7 cellular contexts compared by ENCODE assay signal in the genomic region with DNA sequence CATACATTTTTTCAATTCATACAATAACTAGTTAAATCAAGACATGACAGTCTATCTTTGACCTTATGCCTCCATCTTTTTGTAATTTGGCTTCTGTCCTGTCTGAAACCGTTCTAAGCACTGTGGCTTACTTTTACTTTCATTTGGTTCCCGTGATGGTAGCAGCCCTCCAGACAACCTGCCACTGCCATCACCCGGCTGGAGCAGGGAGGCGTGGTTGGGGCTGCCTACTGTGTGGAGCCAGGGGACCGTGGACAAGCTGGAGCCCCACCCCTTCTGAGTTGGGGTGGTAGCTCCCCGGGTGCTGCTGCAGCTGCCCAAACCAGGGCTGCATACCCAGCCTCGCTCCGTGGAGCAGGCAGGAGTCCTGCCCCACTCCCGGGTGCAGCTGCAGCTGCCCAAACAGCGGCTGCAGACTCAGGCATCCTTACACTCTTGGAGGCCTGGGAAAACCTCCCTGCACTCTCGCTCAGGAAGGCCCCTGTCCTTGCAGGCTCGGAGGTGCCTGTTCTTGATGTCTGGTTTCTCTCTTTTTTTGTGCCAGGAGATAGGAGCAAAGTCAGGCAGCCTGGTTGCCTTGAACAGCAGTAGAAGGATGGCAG.
DNase-seq lines count a peak whose midpoint lies in the region; ATAC-seq, FAIRE-seq and TF ChIP-seq lines count a peak whose summit lies in the region.
"Not testable (repeated sequence)": the region's sequence is repeated elsewhere in the genome, so short reads cannot be mapped to it uniquely, and the experiment has no call there.

No MANE protein-coding gene starts in this region.

- H3K79me2 ChIP-seq in MM.1S (ENCODE audit: low read length); PC-3 (ENCODE audit: low read length); SU-DHL-6 (ENCODE audit: insufficient read depth, low read length): not testable (repeated sequence)

- not testable (repeated sequence) for H3K9me2 ChIP-seq in MM.1S (replicated peaks; ENCODE audit: insufficient read depth, low read length); PC-3 (replicated peaks; ENCODE audit: low read length); SU-DHL-6 (replicated peaks; ENCODE audit: insufficient read depth, low read length)

- 10% methylated on average over 2 of the region's 12 CpGs for WGBS in right lobe of liver (ENCODE audit: insufficient coverage, low coverage, low lambda C conversion rate, missing lambda C conversion rate)

- H3K4me1 ChIP-seq in MM.1S (ENCODE audit: low read length); PC-3 (ENCODE audit: insufficient read depth, low read length); right lobe of liver: not testable (repeated sequence)

- not testable (repeated sequence) for H4K20me1 ChIP-seq in MM.1S (ENCODE audit: insufficient read depth, low read length); PC-3 (ENCODE audit: low read length); SU-DHL-6 (ENCODE audit: low read depth, low read length)

- intact Hi-C loops in PC-3 (cut with micrococcal nuclease); right lobe of liver (cut with DNase I): not testable (repeated sequence)

- CTCF ChIA-PET in PC-3 (lab: Charles Lee), result not testable (repeated sequence)

- H3K27me3 ChIP-seq in MM.1S (replicated peaks; ENCODE audit: insufficient read depth, low read length); PC-3 (ENCODE audit: low read length); SU-DHL-6 (ENCODE audit: low read length); right lobe of liver: not testable (repeated sequence)

- TF ChIP-seq CTCF in AG09309 (IDR thresholded peaks at IDR 0.05; ENCODE audit: control insufficient read depth, insufficient read depth, low read depth, low read length, missing control alignments); MM.1S (IDR thresholded peaks at IDR 0.05; ENCODE audit: low read length); PC-3 (conservative IDR thresholded peaks at IDR 0.05; ENCODE audit: low read depth, low read length); SU-DHL-6 (IDR thresholded peaks at IDR 0.05; ENCODE audit: insufficient read depth, low read length, poor library complexity, severe bottlenecking); right lobe of liver (IDR thresholded peaks at IDR 0.05): not testable (repeated sequence)

- H3K27ac ChIP-seq in MM.1S (ENCODE audit: low read length); PC-3 (ENCODE audit: low read length); SU-DHL-6 (ENCODE audit: low read depth, low read length); right lobe of liver: not testable (repeated sequence)

- not testable (repeated sequence) for BruUV-seq in PC-3 (replicated peaks; lab: Mats Ljungman, UMichigan)

- TF ChIP-seq POLR2A in right lobe of liver (IDR thresholded peaks at IDR 0.05), result not testable (repeated sequence)

- not testable (repeated sequence) for H3F3A ChIP-seq in MM.1S (ENCODE audit: insufficient read depth, low read length); PC-3 (ENCODE audit: low read length, unreplicated experiment); SU-DHL-6 (ENCODE audit: insufficient read depth)

- H3K9ac ChIP-seq in MM.1S (ENCODE audit: low read length); PC-3 (ENCODE audit: low read length); SU-DHL-6 (ENCODE audit: low read length): not testable (repeated sequence)

- peak; percentile 53 for FAIRE-seq in urothelium cell line (lab: Jason Lieb, UNC)

- not testable (repeated sequence) for H3K4me2 ChIP-seq in MM.1S (ENCODE audit: low read depth, low read length); PC-3 (ENCODE audit: low read length)
- peak overlapping the region; percentile 49 for H3K4me2 ChIP-seq in SU-DHL-6 (ENCODE audit: low read depth, low read length, poor library complexity, severe bottlenecking)

- POLR2A ChIA-PET in PC-3 (lab: Charles Lee; ENCODE audit: unreplicated experiment), result not testable (repeated sequence)

- ATAC-seq in GM18868 (IDR thresholded peaks at IDR 0.05; ENCODE audit: unreplicated experiment) (peak; percentile 56), PC-3 (peak; percentile 22; the same call in 1 of the 2 replicates), right lobe of liver (peak in 3 of 4 donors; percentile 20 to 48 (median 40))

- not testable (repeated sequence) for H3K36me3 ChIP-seq in MM.1S (replicated peaks; ENCODE audit: insufficient read depth, low read length); PC-3 (ENCODE audit: low read depth, low read length); SU-DHL-6 (ENCODE audit: low read length); right lobe of liver

- DNase-seq in AG09309 (ENCODE audit: low read depth); PC-3; right lobe of liver; urothelium cell line (ENCODE audit: low spot score): not testable (repeated sequence)
- DNase-seq in MM.1S, result peak; percentile 8

- H3K4me3 ChIP-seq in AG09309 (ENCODE audit: control insufficient read depth, low read depth, low read length) (peak overlapping the region; percentile 16), SU-DHL-6 (ENCODE audit: insufficient read depth, low read length, poor library complexity, severe bottlenecking) (peak overlapping the region; percentile 12)
- H3K4me3 ChIP-seq in MM.1S (ENCODE audit: low read length); PC-3 (ENCODE audit: low read length); right lobe of liver: not testable (repeated sequence)

- not testable (repeated sequence) for H3K9me3 ChIP-seq in MM.1S (replicated peaks; ENCODE audit: insufficient read depth, low read length); PC-3 (ENCODE audit: low read length); SU-DHL-6 (ENCODE audit: insufficient read depth, low read length); right lobe of liver

- H2AFZ ChIP-seq in MM.1S (ENCODE audit: low read length); PC-3 (ENCODE audit: low read length); SU-DHL-6 (ENCODE audit: low read depth, low read length, severe bottlenecking): not testable (repeated sequence)
